ENCODE assay signal across 27 cellular contexts in genomic region chr2:217601601-217602000, GRCh38.
"Had no signal": no experiment of that assay in that cellular context is flagged by ENCODE, and none has a peak within 500 bp of the region (broad histone marks: within the 10 kb centered on the region; RNA-seq: fewer than 3 reads in every experiment).

No MANE protein-coding gene starts in this region.

- ATAC-seq: effector memory CD8-positive, alpha-beta T cell; esophagus mucosa; foreskin keratinocyte; gastrocnemius medialis; gastroesophageal sphincter; heart left ventricle; heart right ventricle had no signal

- H3K4me1 ChIP-seq: colonic mucosa, esophagus squamous epithelium, foreskin keratinocyte had no signal

- H3K27ac ChIP-seq: colonic mucosa, coronary artery, dorsolateral prefrontal cortex, epithelial cell of prostate, esophagus squamous epithelium, foreskin keratinocyte, gastrocnemius medialis, gastroesophageal sphincter, heart left ventricle, heart right ventricle had no signal

- H3K36me3 ChIP-seq: colonic mucosa, esophagus squamous epithelium, gastrocnemius medialis, gastroesophageal sphincter, heart left ventricle, heart right ventricle had no signal

- H3K4me3 ChIP-seq: colonic mucosa, coronary artery, dorsolateral prefrontal cortex, esophagus squamous epithelium, gastrocnemius medialis, gastroesophageal sphincter, heart left ventricle, heart right ventricle had no signal

- H3K27me3 ChIP-seq: colonic mucosa, dorsolateral prefrontal cortex, gastrocnemius medialis, gastroesophageal sphincter, heart left ventricle, heart right ventricle had no signal

- H3K9me3 ChIP-seq: colonic mucosa, esophagus squamous epithelium, gastrocnemius medialis, gastroesophageal sphincter, heart left ventricle, heart right ventricle had no signal

- DNase-seq: colonic mucosa; cortex of kidney; dermis blood vessel endothelial cell; dorsolateral prefrontal cortex; effector CD4-positive, alpha-beta T cell; effector CD8-positive, alpha-beta T cell; effector memory CD4-positive, alpha-beta T cell; effector memory CD8-positive, alpha-beta T cell; endodermal cell; erythroblast; esophagus squamous epithelium; foreskin fibroblast; foreskin keratinocyte; foreskin melanocyte; gastrocnemius medialis; glutamatergic neuron; head of caudate nucleus; heart left ventricle; heart right ventricle had no signal

- FAIRE-seq: colon, endometrium, endothelial cell of umbilical vein, frontal cortex had no signal
